ENCODE assay signal across 35 cellular contexts in genomic region chr22:35956850-35957249, GRCh38.
"Had no signal": no experiment of that assay in that cellular context is flagged by ENCODE, and none has a peak within 500 bp of the region (broad histone marks: within the 10 kb centered on the region; RNA-seq: fewer than 3 reads in every experiment).

No MANE protein-coding gene starts in this region.

- H3K9me3 Mint-ChIP-seq: activated B cell treated with CpG ODN at 0.5 μM for 24 hours; activated naive CD4-positive, alpha-beta T cell treated with anti-CD3 and anti-CD28 coated beads for 36 hours; activated naive CD4-positive, alpha-beta T cell treated with anti-CD3 and anti-CD28 coated beads, Interleukin-2, amount 50 U/mL, for 24 hours; activated naive CD8-positive, alpha-beta T cell treated with anti-CD3 and anti-CD28 coated beads for 36 hours; activated naive CD8-positive, alpha-beta T cell treated with anti-CD3 and anti-CD28 coated beads, Interleukin-2, amount 50 U/mL, for 24 hours; activated T-helper 1 cell treated with anti-CD3 and anti-CD28 coated beads, Interleukin-12 subunit alpha, Interleukin-12 subunit beta, Interleukin-2, Interleukin-4 antibody, amounts not matched to agents 30 ng/mL and 10 ng/mL and 1 ng/mL, durations not matched to agents 14 hours and 24 hours and 36 hours; activated T-helper 2 cell treated with anti-CD3 and anti-CD28 coated beads, Interferon-gamma antibody, Interleukin-2, Interleukin-4, amounts not matched to agents 10 μg/mL and 5 μg/mL and 100 μg/mL, durations not matched to agents 14 hours and 24 hours and 36 hours; brain; dendritic cell treated with granulocyte-macrophage colony-stimulating factor and Interleukin-4, amounts not matched to agents 40 ng/mL and 50 ng/mL, for 4 days; endodermal cell had no signal

- H3K27me3 ChIP-seq: adrenal gland, breast epithelium, cardiac muscle cell, dorsolateral prefrontal cortex, foreskin keratinocyte, gastrocnemius medialis, heart right ventricle, hepatocyte had no signal

- H3K4me1 ChIP-seq: foreskin keratinocyte had no signal

- H3K36me3 Mint-ChIP-seq: activated CD8-positive, alpha-beta memory T cell treated with anti-CD3 and anti-CD28 coated beads, Interleukin-2, amount 10 ng/mL, durations not matched to agents 7 days and 5 days; activated naive CD4-positive, alpha-beta T cell treated with anti-CD3 and anti-CD28 coated beads, Interleukin-2, amount 50 U/mL, for 24 hours; activated naive CD8-positive, alpha-beta T cell treated with anti-CD3 and anti-CD28 coated beads for 36 hours had no signal

- H3K4me1 Mint-ChIP-seq: activated B cell treated with CpG ODN at 0.5 μM for 24 hours; activated CD8-positive, alpha-beta memory T cell treated with anti-CD3 and anti-CD28 coated beads, Interleukin-2, amount 10 ng/mL, durations not matched to agents 7 days and 5 days; activated naive CD4-positive, alpha-beta T cell treated with anti-CD3 and anti-CD28 coated beads, Interleukin-2, amount 50 U/mL, for 24 hours; activated naive CD8-positive, alpha-beta T cell treated with anti-CD3 and anti-CD28 coated beads for 36 hours; activated naive CD8-positive, alpha-beta T cell treated with anti-CD3 and anti-CD28 coated beads, Interleukin-2, amount 50 U/mL, for 24 hours had no signal

- ATAC-seq: activated CD4-positive, CD25-positive, alpha-beta regulatory T cell treated with anti-CD3 and anti-CD28 coated beads, Interleukin-2, amount 50 U/mL, for 24 hours; activated CD8-positive, alpha-beta memory T cell treated with anti-CD3 and anti-CD28 coated beads, Interleukin-2, amount 10 ng/mL, durations not matched to agents 7 days and 5 days; activated CD8-positive, alpha-beta T cell treated with anti-CD3 and anti-CD28 coated beads, Interleukin-2, amount 10 ng/mL, durations not matched to agents 7 days and 5 days; activated naive CD8-positive, alpha-beta T cell treated with anti-CD3 and anti-CD28 coated beads, Interleukin-2, amount 50 U/mL, for 24 hours; esophagus mucosa; foreskin keratinocyte; gastrocnemius medialis; heart right ventricle had no signal

- H3K36me3 ChIP-seq: adrenal gland, breast epithelium, cardiac muscle cell, gastrocnemius medialis, heart right ventricle had no signal

- DNase-seq: activated B cell treated with CpG ODN at 0.5 μM for 24 hours; activated CD4-positive, alpha-beta T cell treated with anti-CD3 and anti-CD28 coated beads for 48 hours; activated CD4-positive, alpha-beta T cell treated with anti-CD3 and anti-CD28 coated beads, Interleukin-2, amount 50 U/mL, for 1 hour; activated CD4-positive, alpha-beta T cell treated with anti-CD3 and anti-CD28 coated beads, Interleukin-2, amount 50 U/mL, for 48 hours; activated CD8-positive, alpha-beta memory T cell treated with anti-CD3 and anti-CD28 coated beads, Interleukin-2, amount 10 ng/mL, durations not matched to agents 7 days and 5 days; activated CD8-positive, alpha-beta memory T cell treated with anti-CD3 and anti-CD28 coated beads, Interleukin-2, amount 50 U/mL, for 4 hours; activated CD8-positive, alpha-beta T cell treated with anti-CD3 and anti-CD28 coated beads, Interleukin-2, amount 10 ng/mL, durations not matched to agents 7 days and 5 days; activated effector memory CD4-positive, alpha-beta T cell treated with anti-CD3 and anti-CD28 coated beads, Interleukin-2, amount 50 U/mL, for 16 hours; activated naive CD4-positive, alpha-beta T cell treated with anti-CD3 and anti-CD28 coated beads for 36 hours; activated naive CD8-positive, alpha-beta T cell treated with anti-CD3 and anti-CD28 coated beads for 36 hours; activated naive CD8-positive, alpha-beta T cell treated with anti-CD3 and anti-CD28 coated beads, Interleukin-2, amount 50 U/mL, for 24 hours; activated T-cell treated with anti-CD3 and anti-CD28 coated beads, Interleukin-2, amount 50 U/mL, for 1 hour; activated T-cell treated with anti-CD3 and anti-CD28 coated beads, Interleukin-2, amount 50 U/mL, for 48 hours; amygdala; aorta; central memory CD4-positive, alpha-beta T cell; dorsolateral prefrontal cortex; effector memory CD4-positive, alpha-beta T cell; endodermal cell; foreskin keratinocyte; gastrocnemius medialis; heart right ventricle had no signal

- H3K27ac ChIP-seq: breast epithelium, cardiac muscle cell, coronary artery, dorsolateral prefrontal cortex, foreskin keratinocyte, gastrocnemius medialis, heart right ventricle, hepatocyte, VCaP had no signal

- H3K27ac Mint-ChIP-seq: activated B cell treated with CpG ODN at 0.5 μM for 24 hours; activated CD8-positive, alpha-beta memory T cell treated with anti-CD3 and anti-CD28 coated beads, Interleukin-2, amount 10 ng/mL, durations not matched to agents 7 days and 5 days; activated CD8-positive, alpha-beta T cell treated with anti-CD3 and anti-CD28 coated beads, Interleukin-2, amount 10 ng/mL, durations not matched to agents 7 days and 5 days; activated naive CD4-positive, alpha-beta T cell treated with anti-CD3 and anti-CD28 coated beads for 36 hours; activated naive CD4-positive, alpha-beta T cell treated with anti-CD3 and anti-CD28 coated beads, Interleukin-2, amount 50 U/mL, for 24 hours; activated naive CD8-positive, alpha-beta T cell treated with anti-CD3 and anti-CD28 coated beads for 36 hours; activated naive CD8-positive, alpha-beta T cell treated with anti-CD3 and anti-CD28 coated beads, Interleukin-2, amount 50 U/mL, for 24 hours; activated T-helper 1 cell treated with anti-CD3 and anti-CD28 coated beads, Interleukin-12 subunit alpha, Interleukin-12 subunit beta, Interleukin-2, Interleukin-4 antibody, amounts not matched to agents 30 ng/mL and 10 ng/mL and 1 ng/mL, durations not matched to agents 14 hours and 24 hours and 36 hours; activated T-helper 2 cell treated with anti-CD3 and anti-CD28 coated beads, Interferon-gamma antibody, Interleukin-2, Interleukin-4, amounts not matched to agents 10 μg/mL and 5 μg/mL and 100 μg/mL, durations not matched to agents 14 hours and 24 hours and 36 hours; brain; dendritic cell treated with granulocyte-macrophage colony-stimulating factor and Interleukin-4, amounts not matched to agents 40 ng/mL and 50 ng/mL, for 4 days; endodermal cell had no signal

- H3K4me3 ChIP-seq: adrenal gland, breast epithelium, cardiac muscle cell, coronary artery, dorsolateral prefrontal cortex, gastrocnemius medialis, heart right ventricle, hepatocyte had no signal

- H3K27me3 Mint-ChIP-seq: activated naive CD4-positive, alpha-beta T cell treated with anti-CD3 and anti-CD28 coated beads, Interleukin-2, amount 50 U/mL, for 24 hours had no signal

- H3K9me3 ChIP-seq: adrenal gland, breast epithelium, gastrocnemius medialis, heart right ventricle had no signal

- H2AFZ ChIP-seq: hepatocyte had no signal

- H3K4me3 Mint-ChIP-seq: activated B cell treated with CpG ODN at 0.5 μM for 24 hours; activated CD8-positive, alpha-beta memory T cell treated with anti-CD3 and anti-CD28 coated beads, Interleukin-2, amount 10 ng/mL, durations not matched to agents 7 days and 5 days; activated CD8-positive, alpha-beta T cell treated with anti-CD3 and anti-CD28 coated beads, Interleukin-2, amount 10 ng/mL, durations not matched to agents 7 days and 5 days; activated naive CD4-positive, alpha-beta T cell treated with anti-CD3 and anti-CD28 coated beads for 36 hours; activated naive CD4-positive, alpha-beta T cell treated with anti-CD3 and anti-CD28 coated beads, Interleukin-2, amount 50 U/mL, for 24 hours; activated naive CD8-positive, alpha-beta T cell treated with anti-CD3 and anti-CD28 coated beads for 36 hours; activated naive CD8-positive, alpha-beta T cell treated with anti-CD3 and anti-CD28 coated beads, Interleukin-2, amount 50 U/mL, for 24 hours; activated T-helper 1 cell treated with anti-CD3 and anti-CD28 coated beads, Interleukin-12 subunit alpha, Interleukin-12 subunit beta, Interleukin-2, Interleukin-4 antibody, amounts not matched to agents 30 ng/mL and 10 ng/mL and 1 ng/mL, durations not matched to agents 14 hours and 24 hours and 36 hours; brain; dendritic cell treated with granulocyte-macrophage colony-stimulating factor and Interleukin-4, amounts not matched to agents 40 ng/mL and 50 ng/mL, for 4 days; endodermal cell had no signal

- H3K4me2 ChIP-seq: hepatocyte had no signal
